In genomic region chr20:38893056-38893455, GRCh38 we compare ENCODE assay signal across 14 cellular contexts. TPM values are rescaled to one million over a fixed set of nuclear protein-coding genes. Genes with fewer than 3 reads are reported as not detected.
DNase-seq lines count a peak whose midpoint lies in the region; ATAC-seq, FAIRE-seq and TF ChIP-seq lines count a peak whose summit lies in the region.
"Had no signal": no experiment of that assay in that cellular context is flagged by ENCODE, and none has a peak within 500 bp of the region (broad histone marks: within the 10 kb centered on the region; RNA-seq: fewer than 3 reads in every experiment).

No MANE protein-coding gene starts in this region.

- no peaks in the 10 kb centered on the region for H3K9me3 ChIP-seq in endodermal cell (ENCODE audit: control insufficient read depth, low read length)

- no peaks in the 10 kb centered on the region for H3K27me3 ChIP-seq in endodermal cell (ENCODE audit: control insufficient read depth, insufficient read depth, low read length, poor library complexity, severe bottlenecking)

- H3K4me1 ChIP-seq in endodermal cell (ENCODE audit: control insufficient read depth, insufficient read depth, low read length), result peaks cover 6% of the 10 kb centered on the region

- TF ChIP-seq CTCF in endodermal cell (conservative IDR thresholded peaks at IDR 0.05), result no peak

- WGBS in endodermal cell (ENCODE audit: insufficient coverage in 1 of 2, insufficient read length in 1 of 2), 2 experiments, result 69 to 70% methylated on average over 3 to 4 of the region's 4 CpGs

- DNase-seq in GM12891 (ENCODE audit: insufficient read length, low spot score) (no peak), naive B cell (no peak), SKM-1 (lab: John Stamatoyannopoulos, UW; ENCODE audit: unreplicated experiment) (no peak), AG20443 (ENCODE audit: low spot score) (no peak), endodermal cell (no peak), GF-D8 (lab: John Stamatoyannopoulos, UW) (no peak)
- no peak for DNase-seq in activated T-cell treated with anti-CD3 and anti-CD28 coated beads, Interleukin-2, amount 50 U/mL, for 72 hours
- DNase-seq: NCI-H187 treated with DMSO at 0.1 percent for 48 hours, T1000 had no signal

- FAIRE-seq in GM12891 (lab: Jason Lieb, UNC), result peak; percentile 77
- FAIRE-seq: D721Med, islet of Langerhans had no signal

- H3K4me3 ChIP-seq in endodermal cell (ENCODE audit: low read length), result no peak overlapping the region
- H3K4me3 ChIP-seq: PC-9 had no signal

- no peaks in the 10 kb centered on the region for H3K9me3 Mint-ChIP-seq in activated T-cell treated with anti-CD3 and anti-CD28 coated beads, Interleukin-2, amount 50 U/mL, for 72 hours
- H3K9me3 Mint-ChIP-seq in naive B cell (peaks cover 0 to 4% (median 2%) of the 10 kb centered on the region in 7 donors), endodermal cell (no peaks in the 10 kb centered on the region)
- H3K9me3 Mint-ChIP-seq: neural crest cell had no signal

- H3K36me3 ChIP-seq in endodermal cell (ENCODE audit: control insufficient read depth, insufficient read depth, low read length), result peaks cover 10% of the 10 kb centered on the region

- H3K9ac ChIP-seq in endodermal cell (ENCODE audit: extremely low read depth, low read length, poor library complexity, severe bottlenecking), result no peak overlapping the region

- H3K4me1 Mint-ChIP-seq in activated T-cell treated with anti-CD3 and anti-CD28 coated beads, Interleukin-2, amount 50 U/mL, for 72 hours (ENCODE audit: low read depth), result peaks cover 63% of the 10 kb centered on the region
- peaks cover 45 to 66% (median 59%) of the 10 kb centered on the region in 3 donors for H3K4me1 Mint-ChIP-seq in naive B cell
- H3K4me1 Mint-ChIP-seq in endodermal cell, result peaks cover 13% of the 10 kb centered on the region

- H3K27ac Mint-ChIP-seq in activated T-cell treated with anti-CD3 and anti-CD28 coated beads, Interleukin-2, amount 50 U/mL, for 72 hours, result peak overlapping the region; percentile 81
- H3K27ac Mint-ChIP-seq in naive B cell (peak overlapping the region; percentile 59 to 97 (median 94)), endodermal cell (no peak overlapping the region)

- peaks cover 8 to 23% of the 10 kb centered on the region in 2 donors for H3K36me3 Mint-ChIP-seq in activated T-cell treated with anti-CD3 and anti-CD28 coated beads, Interleukin-2, amount 50 U/mL, for 72 hours (ENCODE audit: insufficient read depth in 2 of 2)
- H3K36me3 Mint-ChIP-seq in naive B cell, result peaks cover 6 to 20% of the 10 kb centered on the region in 2 donors
- peaks cover 11% of the 10 kb centered on the region for H3K36me3 Mint-ChIP-seq in endodermal cell (ENCODE audit: low read depth)

- no peak overlapping the region for H3K27ac ChIP-seq in endodermal cell (ENCODE audit: low read depth, low read length)
- H3K27ac ChIP-seq: PC-9 had no signal

- peak; percentile 4 for ATAC-seq in HG02885 (IDR thresholded peaks at IDR 0.05; ENCODE audit: poor library complexity, unreplicated experiment)
- ATAC-seq in activated T-cell treated with anti-CD3 and anti-CD28 coated beads, Interleukin-2, amount 50 U/mL, for 72 hours (replicated peaks in 1 of 2), result peak in 1 of 2 donors; percentile 7
- peak; percentile 10 to 18 for ATAC-seq in naive B cell (ENCODE audit: low read depth in 2 of 2)

- TF ChIP-seq POLR2A in GM12891 (IDR thresholded peaks at IDR 0.05; ENCODE audit: low read depth, low read length), result no peak

- no peaks in the 10 kb centered on the region for H3K27me3 Mint-ChIP-seq in activated T-cell treated with anti-CD3 and anti-CD28 coated beads, Interleukin-2, amount 50 U/mL, for 72 hours (ENCODE audit: low read depth)
- no peaks in the 10 kb centered on the region for H3K27me3 Mint-ChIP-seq in naive B cell
- no peaks in the 10 kb centered on the region for H3K27me3 Mint-ChIP-seq in endodermal cell (ENCODE audit: insufficient read depth)

- peak overlapping the region; percentile 68 to 79 for H3K4me3 Mint-ChIP-seq in activated T-cell treated with anti-CD3 and anti-CD28 coated beads, Interleukin-2, amount 50 U/mL, for 72 hours
- peak overlapping the region in 7 of 8 donors; percentile 36 to 85 (median 67) for H3K4me3 Mint-ChIP-seq in naive B cell
- no peak overlapping the region for H3K4me3 Mint-ChIP-seq in endodermal cell
- H3K4me3 Mint-ChIP-seq: neural crest cell had no signal

TF ChIP-seq in GM12891, 5 proteins besides CTCF, POLR2A, EP300 and RAD21:
- TF ChIP-seq POLR2AphosphoS5 (IDR thresholded peaks at IDR 0.05; ENCODE audit: low read depth, low read length) (no peak), TAF1 (IDR thresholded peaks at IDR 0.05; ENCODE audit: low read depth, low read length) (no peak), POU2F2 (IDR thresholded peaks at IDR 0.05; ENCODE audit: low read depth, low read length) (no peak), PAX5 (IDR thresholded peaks at IDR 0.05; ENCODE audit: insufficient read depth, low read length, severe bottlenecking) (no peak), SPI1 (IDR thresholded peaks at IDR 0.05; ENCODE audit: low read depth, low read length) (no peak)

RNA-seq across cellular contexts. Expression of gene FAM83D, which starts 33.2 kb away (rescaled TPM):
- polyA plus RNA-seq in GM12891 (2012; ENCODE audit: low read depth, missing spikeins), result 7.4 TPM
- total RNA-seq in activated T-cell treated with anti-CD3 and anti-CD28 coated beads, Interleukin-2, amount 50 U/mL, for 72 hours, result 10 to 100 TPM; 10.4 to 10.5 TPM
- polyA plus RNA-seq in naive B cell (ENCODE audit: low read depth in 6 of 6), result under 1 TPM in 5 of 6 donors, not detected in 1; 0.12 to 0.56 (median 0.26) TPM
- 10 to 100 TPM; 34.8 to 39.9 TPM for total RNA-seq in endodermal cell
- polyA plus RNA-seq in endodermal cell (2013, experiment 1 of 2), result 40.6 TPM
- 37.0 TPM for polyA plus RNA-seq in endodermal cell (2013, experiment 2 of 2)
